In the genomic region with DNA sequence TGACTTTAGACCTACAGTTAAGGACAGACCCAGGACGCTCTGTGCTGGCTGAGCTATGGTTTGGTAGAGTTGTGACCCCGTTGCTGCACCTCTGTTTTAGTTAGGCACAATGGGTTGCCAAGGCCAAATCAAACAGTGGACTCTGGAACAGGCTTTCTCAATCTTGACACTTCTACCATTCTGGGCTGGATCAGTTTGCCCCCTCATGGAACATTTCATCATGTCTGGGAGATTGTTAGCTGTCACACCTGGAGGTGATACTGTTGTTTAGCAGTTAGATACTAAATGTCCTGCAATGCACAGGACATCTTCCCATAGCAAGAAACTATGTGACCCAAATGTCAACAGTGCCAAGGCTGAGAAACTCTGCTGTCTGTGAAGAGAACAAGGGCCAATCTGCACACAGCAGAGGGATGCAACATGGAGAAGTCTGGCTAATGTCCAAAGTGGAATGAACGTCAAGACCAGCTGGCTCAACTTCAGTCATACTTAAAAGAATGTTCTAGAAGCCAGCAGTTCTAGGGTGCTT, we compare ENCODE assay signal across 17 cellular contexts.
DNase-seq lines count a peak whose midpoint lies in the region; ATAC-seq and TF ChIP-seq lines count a peak whose summit lies in the region.
"Had no signal": no experiment of that assay in that cellular context is flagged by ENCODE, and none has a peak within 500 bp of the region (broad histone marks: within the 10 kb centered on the region; RNA-seq: fewer than 3 reads in every experiment).

No MANE protein-coding gene starts in this region.

- peak overlapping the region; percentile 81 for H3K27ac ChIP-seq in trophoblast cell (ENCODE audit: low read depth, low read length)

- TF ChIP-seq CTCF in astrocyte of the spinal cord (IDR thresholded peaks at IDR 0.05; ENCODE audit: low read depth, low read length): no peak

- H3K4me3 ChIP-seq in astrocyte of the spinal cord (ENCODE audit: low read depth, low read length) (no peak overlapping the region), trophoblast cell (ENCODE audit: low read depth, low read length) (no peak overlapping the region)
- H3K4me3 ChIP-seq: lung, tibial nerve had no signal

- no peaks in the 10 kb centered on the region for H3K4me1 Mint-ChIP-seq in stimulated activated effector memory CD8-positive, alpha-beta T cell treated with anti-CD3 and anti-CD28 coated beads, Interleukin-12 subunit alpha, Interleukin-12 subunit beta, amount 100 ng/mL, for 72 hours

- no peaks in the 10 kb centered on the region for H3K9me3 Mint-ChIP-seq in stimulated activated effector memory CD8-positive, alpha-beta T cell treated with anti-CD3 and anti-CD28 coated beads, Interleukin-12 subunit alpha, Interleukin-12 subunit beta, amount 100 ng/mL, for 72 hours
- H3K9me3 Mint-ChIP-seq: activated T-cell treated with anti-CD3 and anti-CD28 coated beads, Interleukin-2, amount 50 U/mL, for 72 hours; T-helper 2 cell treated with Interferon-gamma antibody and Interleukin-4, amounts not matched to agents 5 μg/mL and 100 μg/mL, for 36 hours had no signal

- DNase-seq in DMS79 treated with DMSO at 0.1 percent for 48 hours (lab: John Stamatoyannopoulos, UW): peak; percentile 83
- DNase-seq in astrocyte of the spinal cord (ENCODE audit: low read depth, low spot score): peak; percentile 75
- DNase-seq in foreskin melanocyte: peak; percentile 19
- no peak for DNase-seq in trophoblast cell
- DNase-seq in stimulated activated effector memory CD8-positive, alpha-beta T cell treated with anti-CD3 and anti-CD28 coated beads, Interleukin-12 subunit alpha, Interleukin-12 subunit beta, amount 100 ng/mL, for 72 hours (ENCODE audit: low spot score in 2 of 2): no peak
- no peak for DNase-seq in OCI-M1 (lab: John Stamatoyannopoulos, UW)
- DNase-seq: activated CD4-positive, alpha-beta T cell treated with anti-CD3 and anti-CD28 coated beads for 48 hours; activated T-cell treated with anti-CD3 and anti-CD28 coated beads, Interleukin-2, amount 50 U/mL, for 72 hours; aorta; DMS153; effector memory CD4-positive, alpha-beta T cell; RPMI8226 had no signal

- no peak overlapping the region for H3K4me2 ChIP-seq in trophoblast cell (ENCODE audit: low read length)

- no peak overlapping the region for H3K27ac Mint-ChIP-seq in stimulated activated effector memory CD8-positive, alpha-beta T cell treated with anti-CD3 and anti-CD28 coated beads, Interleukin-12 subunit alpha, Interleukin-12 subunit beta, amount 100 ng/mL, for 72 hours
- H3K27ac Mint-ChIP-seq: activated T-cell treated with anti-CD3 and anti-CD28 coated beads, Interleukin-2, amount 50 U/mL, for 72 hours; T-helper 2 cell treated with Interferon-gamma antibody and Interleukin-4, amounts not matched to agents 5 μg/mL and 100 μg/mL, for 36 hours had no signal

- no peak overlapping the region for H3K4me3 Mint-ChIP-seq in stimulated activated effector memory CD8-positive, alpha-beta T cell treated with anti-CD3 and anti-CD28 coated beads, Interleukin-12 subunit alpha, Interleukin-12 subunit beta, amount 100 ng/mL, for 72 hours
- H3K4me3 Mint-ChIP-seq: activated T-cell treated with anti-CD3 and anti-CD28 coated beads, Interleukin-2, amount 50 U/mL, for 72 hours; T-helper 2 cell treated with Interferon-gamma antibody and Interleukin-4, amounts not matched to agents 5 μg/mL and 100 μg/mL, for 36 hours had no signal

- peak overlapping the region; percentile 12 for H4K8ac ChIP-seq in trophoblast cell (ENCODE audit: low read depth, low read length)

- peak overlapping the region; percentile 30 for H2BK120ac ChIP-seq in trophoblast cell (ENCODE audit: insufficient read depth, low read length, poor library complexity)

- peak overlapping the region; percentile 43 for H3K14ac ChIP-seq in trophoblast cell (ENCODE audit: low read length)

- H3K4me1 ChIP-seq in trophoblast cell (ENCODE audit: control insufficient read depth in 1 of 2, insufficient read depth in 2 of 2, low read length in 2 of 2): peaks cover 34 to 35% of the 10 kb centered on the region in 2 experiments

- no peak overlapping the region for H3K23ac ChIP-seq in trophoblast cell (ENCODE audit: low read length)

- H3K79me1 ChIP-seq in trophoblast cell (ENCODE audit: low read length): peaks cover 34% of the 10 kb centered on the region

- H3K79me2 ChIP-seq in trophoblast cell (ENCODE audit: control insufficient read depth, insufficient read depth, low read length, poor library complexity): peaks cover 2% of the 10 kb centered on the region

- H3K9me3 ChIP-seq in trophoblast cell (ENCODE audit: insufficient read depth, low read depth, low read length): no peaks in the 10 kb centered on the region
- H3K9me3 ChIP-seq: tibial nerve had no signal

- peak overlapping the region; percentile 17 for H2AK5ac ChIP-seq in trophoblast cell (ENCODE audit: low read length)

- H3K36me3 ChIP-seq in trophoblast cell (ENCODE audit: control insufficient read depth in 1 of 2, insufficient read depth in 2 of 2, low read length in 2 of 2): no peaks in the 10 kb centered on the region

- no peaks in the 10 kb centered on the region for H3K36me3 Mint-ChIP-seq in stimulated activated effector memory CD8-positive, alpha-beta T cell treated with anti-CD3 and anti-CD28 coated beads, Interleukin-12 subunit alpha, Interleukin-12 subunit beta, amount 100 ng/mL, for 72 hours

- WGBS in trophoblast cell (ENCODE audit: extremely low coverage, insufficient coverage, insufficient read length): no CpG with 5 or more reads among the region's 3 CpGs

- peak overlapping the region; percentile 71 for H2BK12ac ChIP-seq in trophoblast cell (ENCODE audit: low read length)

- no peaks in the 10 kb centered on the region for H3K27me3 ChIP-seq in trophoblast cell (ENCODE audit: insufficient read depth, low read length)
- H3K27me3 ChIP-seq: tibial nerve had no signal

- peak overlapping the region; percentile 40 for H4K91ac ChIP-seq in trophoblast cell (ENCODE audit: low read depth, low read length)

- no peak overlapping the region for H2BK5ac ChIP-seq in trophoblast cell (ENCODE audit: low read depth, low read length, poor library complexity)

- no peak for ATAC-seq in GM21825 (IDR thresholded peaks at IDR 0.05; ENCODE audit: unreplicated experiment)
- ATAC-seq in HG03135 (IDR thresholded peaks at IDR 0.05; ENCODE audit: unreplicated experiment): no peak
- no peak for ATAC-seq in stimulated activated effector memory CD8-positive, alpha-beta T cell treated with anti-CD3 and anti-CD28 coated beads, Interleukin-12 subunit alpha, Interleukin-12 subunit beta, amount 100 ng/mL, for 72 hours
- ATAC-seq: activated T-cell treated with anti-CD3 and anti-CD28 coated beads, Interleukin-2, amount 50 U/mL, for 72 hours had no signal

- no peak overlapping the region for H4K12ac ChIP-seq in trophoblast cell (ENCODE audit: low read depth, low read length)

- peak overlapping the region; percentile 42 for H3K18ac ChIP-seq in trophoblast cell (ENCODE audit: low read length)

- in situ Hi-C loops in astrocyte of the spinal cord (cut with HindIII; ENCODE audit: low sequenced_read_pairs): no loop called here

- peak overlapping the region; percentile 20 for H3K4ac ChIP-seq in trophoblast cell (ENCODE audit: low read depth, low read length)

- H2AFZ ChIP-seq in trophoblast cell (ENCODE audit: insufficient read depth, low read length, poor library complexity): no peak overlapping the region

- H3K9ac ChIP-seq in trophoblast cell (ENCODE audit: low read length): no peak overlapping the region

Comparison
In these comparisons a context has a peak if more than half of its experiments do, and no peak if none do; other contexts are left out.
1. DNase-seq: peak in DMS79 treated with DMSO at 0.1 percent for 48 hours (single experiment), astrocyte of the spinal cord (single experiment) and foreskin melanocyte (single experiment); none in trophoblast cell (0 of 2), stimulated activated effector memory CD8-positive, alpha-beta T cell treated with anti-CD3 and anti-CD28 coated beads, Interleukin-12 subunit alpha, Interleukin-12 subunit beta, amount 100 ng/mL, for 72 hours (0 of 2) and OCI-M1 (single experiment).